In the genomic region with DNA sequence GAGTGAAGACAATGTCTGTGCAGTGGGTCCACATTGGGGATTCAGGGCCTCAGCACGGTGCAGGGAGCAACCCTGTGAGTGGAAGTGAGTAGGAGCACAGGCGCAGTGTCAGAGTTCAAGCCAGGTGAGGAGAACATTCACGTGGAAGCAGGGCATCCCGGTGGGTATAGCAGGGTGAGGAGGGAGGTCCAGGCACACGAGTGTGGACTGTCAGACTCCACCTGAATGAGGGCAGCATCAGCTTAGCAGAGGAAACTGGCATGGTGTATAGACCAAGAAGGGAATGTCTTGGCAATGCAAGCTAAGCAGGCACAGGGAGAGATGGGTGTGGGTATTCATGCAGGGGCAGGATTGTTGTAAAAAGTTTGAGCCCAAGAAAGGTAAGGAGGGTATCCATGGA, we compare ENCODE assay signal across 19 cellular contexts. TPM values are rescaled to one million over a fixed set of nuclear protein-coding genes. Genes with fewer than 3 reads are reported as not detected.
A peak's percentile ranks its signal among the peaks of the same experiment; 100 is the strongest.
DNase-seq lines count a peak whose midpoint lies in the region; ATAC-seq lines count a peak whose summit lies in the region.
"Had no signal": no experiment of that assay in that cellular context is flagged by ENCODE, and none has a peak within 500 bp of the region (broad histone marks: within the 10 kb centered on the region; RNA-seq: fewer than 3 reads in every experiment).

No MANE protein-coding gene starts in this region.

- H3K27me3 ChIP-seq in mesendoderm (ENCODE audit: insufficient read depth, low read length, poor library complexity): no peaks in the 10 kb centered on the region
- H3K27me3 ChIP-seq: BLaER1 had no signal

- peak overlapping the region; percentile 99 for H2BK5ac ChIP-seq in mesendoderm (ENCODE audit: low read length)

- H3K4me1 ChIP-seq in mesendoderm (ENCODE audit: control insufficient read depth, low read depth, low read length): peaks cover 11% of the 10 kb centered on the region
- H3K4me1 ChIP-seq: BLaER1 had no signal

- no peak overlapping the region for H4K8ac ChIP-seq in mesendoderm (ENCODE audit: low read depth, low read length)

- no peak overlapping the region for H2BK15ac ChIP-seq in mesendoderm (replicated peaks; ENCODE audit: low read depth)

- H3K36me3 Mint-ChIP-seq in stimulated activated memory B cell treated with anti-CD40 and anti-IgM and Interleukin-4, amounts not matched to agents 10 μg/mL and 1 μg/mL and 100 μg/mL, for 72 hours: no peaks in the 10 kb centered on the region
- H3K36me3 Mint-ChIP-seq: CD14-positive monocyte; CD4-positive, alpha-beta memory T cell had no signal

- peak overlapping the region; percentile 100 for H2AK5ac ChIP-seq in mesendoderm (ENCODE audit: low read length)

- no peak overlapping the region for H3K4me3 ChIP-seq in mesendoderm (ENCODE audit: low read length)
- H3K4me3 ChIP-seq: BLaER1, GM23338 had no signal

- WGBS in mesendoderm (ENCODE audit: extremely low coverage, insufficient coverage, low lambda C conversion rate): no CpG with 5 or more reads among the region's 5 CpGs

- H3K36me3 ChIP-seq in mesendoderm (ENCODE audit: control insufficient read depth, insufficient read depth, low read length): no peaks in the 10 kb centered on the region
- H3K36me3 ChIP-seq: BLaER1 had no signal

- H3K79me2 ChIP-seq in mesendoderm (ENCODE audit: control insufficient read depth, insufficient read depth, low read length): no peaks in the 10 kb centered on the region

- H3K27ac ChIP-seq in mesendoderm (ENCODE audit: low read depth, low read length): no peak overlapping the region
- H3K27ac ChIP-seq: BLaER1 had no signal

- no peak for DNase-seq in stimulated activated naive CD8-positive, alpha-beta T cell treated with anti-CD3 and anti-CD28 coated beads, Interleukin-15, amount 100 ng/mL, for 72 hours
- DNase-seq in stimulated activated naive CD8-positive, alpha-beta T cell treated with anti-CD3 and anti-CD28 coated beads, Interleukin-15, Interleukin-2, amounts not matched to agents 100 U/mL and 50 U/mL, for 24 hours: no peak
- DNase-seq in mesendoderm (peak; percentile 4), SW 1271 (lab: John Stamatoyannopoulos, UW) (no peak)
- no peak for DNase-seq in activated CD8-positive, alpha-beta memory T cell treated with anti-CD3 and anti-CD28 coated beads, Interleukin-2, amount 50 U/mL, for 48 hours
- DNase-seq: 8988T; CD4-positive, alpha-beta memory T cell; DMS153; DMS79; GDM1; H7; HFFc6 had no signal

- H3K4me3 Mint-ChIP-seq in stimulated activated naive CD8-positive, alpha-beta T cell treated with anti-CD3 and anti-CD28 coated beads, Interleukin-15, amount 100 ng/mL, for 72 hours: no peak overlapping the region
- H3K4me3 Mint-ChIP-seq in stimulated activated memory B cell treated with anti-CD40 and anti-IgM and Interleukin-4, amounts not matched to agents 10 μg/mL and 1 μg/mL and 100 μg/mL, for 72 hours: no peak overlapping the region
- H3K4me3 Mint-ChIP-seq: CD14-positive monocyte; CD4-positive, alpha-beta memory T cell; GM23338; HFFc6 had no signal

- peak overlapping the region in 1 of 2 donors; percentile 89 for H3K27ac Mint-ChIP-seq in stimulated activated naive CD8-positive, alpha-beta T cell treated with anti-CD3 and anti-CD28 coated beads, Interleukin-15, amount 100 ng/mL, for 72 hours
- no peak overlapping the region for H3K27ac Mint-ChIP-seq in stimulated activated memory B cell treated with anti-CD40 and anti-IgM and Interleukin-4, amounts not matched to agents 10 μg/mL and 1 μg/mL and 100 μg/mL, for 72 hours
- H3K27ac Mint-ChIP-seq: CD14-positive monocyte; CD4-positive, alpha-beta memory T cell; GM23338; HFFc6 had no signal

- H4K5ac ChIP-seq in mesendoderm (ENCODE audit: low read length): peak overlapping the region; percentile 27

- H3K4me1 Mint-ChIP-seq in stimulated activated naive CD8-positive, alpha-beta T cell treated with anti-CD3 and anti-CD28 coated beads, Interleukin-15, amount 100 ng/mL, for 72 hours: no peaks in the 10 kb centered on the region
- no peaks in the 10 kb centered on the region for H3K4me1 Mint-ChIP-seq in stimulated activated memory B cell treated with anti-CD40 and anti-IgM and Interleukin-4, amounts not matched to agents 10 μg/mL and 1 μg/mL and 100 μg/mL, for 72 hours
- H3K4me1 Mint-ChIP-seq: CD14-positive monocyte; CD4-positive, alpha-beta memory T cell had no signal

- no peak overlapping the region for H3K18ac ChIP-seq in mesendoderm (ENCODE audit: low read length)

- H3K4me2 ChIP-seq in mesendoderm (ENCODE audit: low read length): no peak overlapping the region
- H3K4me2 ChIP-seq: BLaER1, GM23338 had no signal

- H3K4ac ChIP-seq in mesendoderm (ENCODE audit: low read depth, low read length): no peak overlapping the region

- H2BK120ac ChIP-seq in mesendoderm (ENCODE audit: low read depth, low read length): no peak overlapping the region

- no peaks in the 10 kb centered on the region for H3K9me3 Mint-ChIP-seq in stimulated activated naive CD8-positive, alpha-beta T cell treated with anti-CD3 and anti-CD28 coated beads, Interleukin-15, amount 100 ng/mL, for 72 hours
- H3K9me3 Mint-ChIP-seq in stimulated activated memory B cell treated with anti-CD40 and anti-IgM and Interleukin-4, amounts not matched to agents 10 μg/mL and 1 μg/mL and 100 μg/mL, for 72 hours: peaks cover 4% of the 10 kb centered on the region
- H3K9me3 Mint-ChIP-seq: GM23338, HFFc6 had no signal

- H3K56ac ChIP-seq in mesendoderm (ENCODE audit: low read length): peak overlapping the region; percentile 86

- ATAC-seq in stimulated activated naive CD8-positive, alpha-beta T cell treated with anti-CD3 and anti-CD28 coated beads, Interleukin-15, amount 100 ng/mL, for 72 hours: peak; percentile 50
- no peak for ATAC-seq in stimulated activated naive CD8-positive, alpha-beta T cell treated with anti-CD3 and anti-CD28 coated beads, Interleukin-15, Interleukin-2, amounts not matched to agents 100 U/mL and 50 U/mL, for 24 hours
- ATAC-seq in stimulated activated memory B cell treated with anti-CD40 and anti-IgM and Interleukin-4, amounts not matched to agents 10 μg/mL and 1 μg/mL and 100 μg/mL, for 72 hours: peak; percentile 22
- ATAC-seq in HG03457 (IDR thresholded peaks at IDR 0.05; ENCODE audit: unreplicated experiment): no peak
- ATAC-seq: GM23338, HCT116 had no signal

- H3K79me1 ChIP-seq in mesendoderm (ENCODE audit: low read length): no peaks in the 10 kb centered on the region

- H3K23ac ChIP-seq in mesendoderm (ENCODE audit: low read length): peak overlapping the region; percentile 55

- no peaks in the 10 kb centered on the region for H3K27me3 Mint-ChIP-seq in stimulated activated naive CD8-positive, alpha-beta T cell treated with anti-CD3 and anti-CD28 coated beads, Interleukin-15, amount 100 ng/mL, for 72 hours
- no peaks in the 10 kb centered on the region for H3K27me3 Mint-ChIP-seq in stimulated activated memory B cell treated with anti-CD40 and anti-IgM and Interleukin-4, amounts not matched to agents 10 μg/mL and 1 μg/mL and 100 μg/mL, for 72 hours
- H3K27me3 Mint-ChIP-seq: CD4-positive, alpha-beta memory T cell had no signal

- H3K9ac ChIP-seq in mesendoderm (ENCODE audit: low read length): peak overlapping the region; percentile 35
- H3K9ac ChIP-seq: BLaER1 had no signal

RNA-seq across cellular contexts. Expression of a gene that starts 15.3 kb away (rescaled TPM):
- polyA plus RNA-seq in mesendoderm (2013, experiment 1 of 2): not detected
- not detected for polyA plus RNA-seq in mesendoderm (2013, experiment 2 of 2)
- polyA plus RNA-seq: AG04450; CD14-positive monocyte; CD4-positive, alpha-beta memory T cell; GM23338 had no signal

RNA-seq across cellular contexts. Expression of a gene that starts 45.8 kb away (rescaled TPM):
- polyA plus RNA-seq in mesendoderm (2013, experiment 1 of 2): 0.91 TPM
- polyA plus RNA-seq in mesendoderm (2013, experiment 2 of 2): 0.98 TPM
- polyA plus RNA-seq: CD14-positive monocyte; CD4-positive, alpha-beta memory T cell had no signal

Comparison
In these comparisons a context has a peak if more than half of its experiments do, and no peak if none do; other contexts are left out.
1. ATAC-seq: peak in stimulated activated naive CD8-positive, alpha-beta T cell treated with anti-CD3 and anti-CD28 coated beads, Interleukin-15, amount 100 ng/mL, for 72 hours (single experiment) and stimulated activated memory B cell treated with anti-CD40 and anti-IgM and Interleukin-4, amounts not matched to agents 10 μg/mL and 1 μg/mL and 100 μg/mL, for 72 hours (single experiment); none in stimulated activated naive CD8-positive, alpha-beta T cell treated with anti-CD3 and anti-CD28 coated beads, Interleukin-15, Interleukin-2, amounts not matched to agents 100 U/mL and 50 U/mL, for 24 hours (single experiment) and HG03457 (single experiment).